Comparison of ENCODE assay signal across 8 cellular contexts in genomic region chr7:142482899-142483658, GRCh38.
DNase-seq lines count a peak whose midpoint lies in the region; ATAC-seq, FAIRE-seq and TF ChIP-seq lines count a peak whose summit lies in the region.

No MANE protein-coding gene starts in this region.

- no peak for FAIRE-seq in bronchial epithelial cell (lab: Jason Lieb, UNC)

- no peaks in the 10 kb centered on the region for H3K36me3 ChIP-seq in bronchial epithelial cell (ENCODE audit: control insufficient read depth, insufficient read depth, low read length)
- H3K36me3 ChIP-seq in right lobe of liver: no peaks in the 10 kb centered on the region
- H3K36me3 ChIP-seq in stomach: no peaks in the 10 kb centered on the region

- TF ChIP-seq POLR2A in right lobe of liver (IDR thresholded peaks at IDR 0.05) (no peak), stomach (IDR thresholded peaks at IDR 0.05) (no peak)

- H3K9me3 ChIP-seq in right lobe of liver (no peaks in the 10 kb centered on the region), stomach (no peaks in the 10 kb centered on the region)

- WGBS in right lobe of liver (ENCODE audit: insufficient coverage, low coverage, low lambda C conversion rate, missing lambda C conversion rate): 37% methylated on average over 4 of the region's 9 CpGs
- WGBS in stomach, 5 donors: 40 to 52% (median 46%) methylated on average over 9 of the region's 9 CpGs

- DNase-seq in DMS53 treated with DMSO at 0.1 percent for 48 hours (lab: John Stamatoyannopoulos, UW; ENCODE audit: unreplicated experiment) (peak; percentile 3), HuH-7 (ENCODE audit: low spot score) (peak; percentile 34), bronchial epithelial cell (ENCODE audit: low read depth) (peak; percentile 48), right lobe of liver (peak in 1 of 3 donors; percentile 41), stomach (peak; percentile 54)

- intact Hi-C loops in right lobe of liver (cut with DNase I): no loop called here
- intact Hi-C loops in stomach (cut with DNase I; ENCODE audit: low total_unique reads): no loop called here

- ATAC-seq in GM19467 (IDR thresholded peaks at IDR 0.05; ENCODE audit: unreplicated experiment) (peak; percentile 63), right lobe of liver (peak; percentile 78 to 85 (median 83)), HG03439 (IDR thresholded peaks at IDR 0.05; ENCODE audit: unreplicated experiment) (no peak)

- no peak overlapping the region for H3K4me3 ChIP-seq in bronchial epithelial cell (ENCODE audit: low read depth, low read length)
- no peak overlapping the region for H3K4me3 ChIP-seq in right lobe of liver
- H3K4me3 ChIP-seq in stomach: no peak overlapping the region

- H3K4me1 ChIP-seq in right lobe of liver (no peaks in the 10 kb centered on the region), stomach (peaks cover 0 to 5% (median 2%) of the 10 kb centered on the region in 4 donors)

- TF ChIP-seq CTCF in VCaP (conservative IDR thresholded peaks at IDR 0.05): peak; percentile 92
- TF ChIP-seq CTCF in bronchial epithelial cell (IDR thresholded peaks at IDR 0.05; ENCODE audit: insufficient read depth, low read length, severe bottlenecking): peak; percentile 77
- TF ChIP-seq CTCF in right lobe of liver (IDR thresholded peaks at IDR 0.05): peak; percentile 46 to 80 (median 74)
- peak in 3 of 7 experiments; percentile 45 to 62 (median 49) for TF ChIP-seq CTCF in stomach (IDR thresholded peaks at IDR 0.05)

- no peak for TF ChIP-seq EP300 in stomach (IDR thresholded peaks at IDR 0.05)

- H3K27me3 ChIP-seq in bronchial epithelial cell (ENCODE audit: control insufficient read depth, insufficient read depth, low read length) (peaks cover 2% of the 10 kb centered on the region), right lobe of liver (no peaks in the 10 kb centered on the region), stomach (no peaks in the 10 kb centered on the region)

- no peak overlapping the region for H3K27ac ChIP-seq in VCaP
- H3K27ac ChIP-seq in right lobe of liver: no peak overlapping the region
- no peak overlapping the region for H3K27ac ChIP-seq in stomach
